9 cellular contexts compared by ENCODE assay signal in the genomic region with DNA sequence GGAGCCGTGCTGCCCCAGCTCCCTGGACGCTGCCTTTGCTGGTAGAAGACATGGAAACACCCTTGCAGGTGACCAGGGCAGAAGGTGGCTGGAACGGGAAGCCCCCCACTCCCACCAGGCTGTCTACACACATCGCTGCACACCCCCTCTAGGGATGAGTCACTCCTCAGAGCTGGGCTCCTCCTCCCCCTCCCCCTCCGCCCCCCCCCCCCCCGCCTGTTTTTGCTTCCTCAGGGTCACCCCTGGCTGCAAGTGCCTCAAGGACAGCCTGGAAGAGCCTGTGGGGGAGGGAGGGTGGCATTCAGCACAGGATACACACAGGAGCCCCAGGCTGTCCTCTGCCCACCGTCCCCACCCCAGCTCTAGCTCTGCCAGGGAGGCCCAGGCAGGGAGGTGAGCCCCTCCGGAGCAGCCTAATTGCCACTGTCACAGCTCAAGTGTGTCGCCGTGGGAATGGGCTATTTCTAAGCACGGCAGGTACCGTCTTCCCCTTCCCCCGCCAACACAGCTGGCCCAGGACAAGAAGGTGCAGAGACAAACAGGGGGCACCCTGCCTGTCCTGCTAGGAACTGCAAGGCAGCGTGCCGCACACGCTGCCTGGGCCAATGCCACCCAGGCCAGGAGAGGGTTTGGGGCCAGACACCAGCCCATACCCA. TPM values are rescaled to one million over a fixed set of nuclear protein-coding genes. Genes with fewer than 3 reads are reported as not detected.
DNase-seq lines count a peak whose midpoint lies in the region; ATAC-seq and TF ChIP-seq lines count a peak whose summit lies in the region.
"Had no signal": no experiment of that assay in that cellular context is flagged by ENCODE, and none has a peak within 500 bp of the region (broad histone marks: within the 10 kb centered on the region; RNA-seq: fewer than 3 reads in every experiment).

No MANE protein-coding gene starts in this region.

- H3K36me3 Mint-ChIP-seq in activated T-helper 2 cell treated with anti-CD3 and anti-CD28 coated beads, Interferon-gamma antibody, Interleukin-2, Interleukin-4, amounts not matched to agents 10 μg/mL and 5 μg/mL and 100 μg/mL, durations not matched to agents 14 hours and 24 hours and 36 hours (ENCODE audit: low read depth) = no peaks in the 10 kb centered on the region

- intact Hi-C loops in activated T-helper 2 cell treated with anti-CD3 and anti-CD28 coated beads, Interferon-gamma antibody, Interleukin-2, Interleukin-4, amounts not matched to agents 10 μg/mL and 5 μg/mL and 100 μg/mL, durations not matched to agents 14 hours and 24 hours and 36 hours (cut with micrococcal nuclease) = no loop called here
- intact Hi-C loops in left lung (cut with DNase I) = no loop called here

- H3K4me2 ChIP-seq in BLaER1 treated with 17β-estradiol and CSF1 and Interleukin-3, amounts not matched to agents 10 nM and 100 nM = peak overlapping the region; percentile 81 to 94 (median 90)

- H3K27ac ChIP-seq in BLaER1 treated with 17β-estradiol and CSF1 and Interleukin-3, amounts not matched to agents 10 nM and 100 nM = no peak overlapping the region
- no peak overlapping the region for H3K27ac ChIP-seq in left lung

- peaks cover 2% of the 10 kb centered on the region for H3K4me1 Mint-ChIP-seq in activated T-helper 2 cell treated with anti-CD3 and anti-CD28 coated beads, Interferon-gamma antibody, Interleukin-2, Interleukin-4, amounts not matched to agents 10 μg/mL and 5 μg/mL and 100 μg/mL, durations not matched to agents 14 hours and 24 hours and 36 hours (ENCODE audit: low read depth)

- H3K27me3 Mint-ChIP-seq in activated T-helper 2 cell treated with anti-CD3 and anti-CD28 coated beads, Interferon-gamma antibody, Interleukin-2, Interleukin-4, amounts not matched to agents 10 μg/mL and 5 μg/mL and 100 μg/mL, durations not matched to agents 14 hours and 24 hours and 36 hours (ENCODE audit: low read depth) = peaks cover 5% of the 10 kb centered on the region

- H3K4me3 ChIP-seq in BLaER1 treated with 17β-estradiol and CSF1 and Interleukin-3, amounts not matched to agents 10 nM and 100 nM = peak overlapping the region in 1 of 10 experiments; percentile 29; a peak in 1 of 20 replicates
- H3K4me3 ChIP-seq in H7 (ENCODE audit: insufficient read depth, low read depth, low read length) (0 out of 2 replicates have a peak overlapping the region, but pooled peaks have one; percentile 4), left lung (no peak overlapping the region)

- no peaks in the 10 kb centered on the region for H3K9me3 ChIP-seq in BLaER1 treated with 17β-estradiol and CSF1 and Interleukin-3, amounts not matched to agents 10 nM and 100 nM (replicated peaks in 1 of 11)
- H3K9me3 ChIP-seq in left lung = no peaks in the 10 kb centered on the region

- H3K4me3 Mint-ChIP-seq in activated T-helper 2 cell treated with anti-CD3 and anti-CD28 coated beads, Interferon-gamma antibody, Interleukin-2, Interleukin-4, amounts not matched to agents 10 μg/mL and 5 μg/mL and 100 μg/mL, durations not matched to agents 14 hours and 24 hours and 36 hours (ENCODE audit: low read depth) = peak overlapping the region; percentile 37

- H3K9ac ChIP-seq in BLaER1 treated with 17β-estradiol and CSF1 and Interleukin-3, amounts not matched to agents 10 nM and 100 nM = peak overlapping the region in 5 of 11 experiments; percentile 4 to 22 (median 16); a peak in 4 of 22 replicates

- H3K9me3 Mint-ChIP-seq in activated T-helper 2 cell treated with anti-CD3 and anti-CD28 coated beads, Interferon-gamma antibody, Interleukin-2, Interleukin-4, amounts not matched to agents 10 μg/mL and 5 μg/mL and 100 μg/mL, durations not matched to agents 14 hours and 24 hours and 36 hours = no peaks in the 10 kb centered on the region

- TF ChIP-seq CTCF in left lung (IDR thresholded peaks at IDR 0.05) = no peak

- H3K4me1 ChIP-seq in BLaER1 treated with 17β-estradiol and CSF1 and Interleukin-3, amounts not matched to agents 10 nM and 100 nM = peaks cover 27 to 53% (median 47%) of the 10 kb centered on the region in 10 experiments
- peaks cover 7 to 30% of the 10 kb centered on the region in 2 donors for H3K4me1 ChIP-seq in left lung

- peaks cover 39 to 64% (median 53%) of the 10 kb centered on the region in 11 experiments for H3K27me3 ChIP-seq in BLaER1 treated with 17β-estradiol and CSF1 and Interleukin-3, amounts not matched to agents 10 nM and 100 nM
- H3K27me3 ChIP-seq in H7 (ENCODE audit: control insufficient read depth, insufficient read depth, low read length) (peaks cover 29% of the 10 kb centered on the region), left lung (peaks cover 8 to 60% of the 10 kb centered on the region in 2 donors)

- H4K20me1 ChIP-seq in BLaER1 treated with 17β-estradiol and CSF1 and Interleukin-3, amounts not matched to agents 10 nM and 100 nM = peaks cover 0 to 30% (median 8%) of the 10 kb centered on the region in 11 experiments; a peak in 12 of 22 replicates

- no peak overlapping the region for H3K27ac Mint-ChIP-seq in activated T-helper 2 cell treated with anti-CD3 and anti-CD28 coated beads, Interferon-gamma antibody, Interleukin-2, Interleukin-4, amounts not matched to agents 10 μg/mL and 5 μg/mL and 100 μg/mL, durations not matched to agents 14 hours and 24 hours and 36 hours

- DNase-seq in H7 (peak; percentile 93), left lung (peak in 1 of 2 donors; percentile 37)
- no peak for DNase-seq in activated T-helper 2 cell treated with anti-CD3 and anti-CD28 coated beads, Interferon-gamma antibody, Interleukin-2, Interleukin-4, amounts not matched to agents 10 μg/mL and 5 μg/mL and 100 μg/mL, durations not matched to agents 14 hours and 24 hours and 36 hours (ENCODE audit: low spot score)
- no peak for DNase-seq in stimulated activated CD4-positive, alpha-beta T cell treated with anti-CD3 and anti-CD28 coated beads, Interleukin-4, amount 100 ng/mL, for 1 hour

- ATAC-seq in left lung (peak; percentile 11), HG03520 (IDR thresholded peaks at IDR 0.05; ENCODE audit: unreplicated experiment) (no peak), HG02763 (IDR thresholded peaks at IDR 0.05; ENCODE audit: unreplicated experiment) (no peak), GM18502 (IDR thresholded peaks at IDR 0.05; ENCODE audit: poor library complexity, unreplicated experiment) (no peak)

- H3K36me3 ChIP-seq in BLaER1 treated with 17β-estradiol and CSF1 and Interleukin-3, amounts not matched to agents 10 nM and 100 nM = no peaks in the 10 kb centered on the region
- H3K36me3 ChIP-seq in H7 (replicated peaks; ENCODE audit: control insufficient read depth, insufficient read depth, low read length) (no peaks in the 10 kb centered on the region), left lung (no peaks in the 10 kb centered on the region)

RNA-seq across cellular contexts. Expression of a gene that starts 2.5 kb away (rescaled TPM):
- total RNA-seq in H7 (2014; rRNA removed; shearing (Covaris generic)) = 25.6 and 32.7 TPM in 2 replicates
- total RNA-seq in activated T-helper 2 cell treated with anti-CD3 and anti-CD28 coated beads, Interferon-gamma antibody, Interleukin-2, Interleukin-4, amounts not matched to agents 10 μg/mL and 5 μg/mL and 100 μg/mL, durations not matched to agents 14 hours and 24 hours and 36 hours = 10.4 and 11.8 TPM in 2 replicates
- total RNA-seq in left lung = 10 to 100 TPM in 1 of 2 donors, 1 to 10 TPM in 1; 7.7 to 12.2 TPM

RNA-seq across cellular contexts. Expression of a gene that starts 17.9 kb away (rescaled TPM):
- 45.7 and 89.0 TPM in 2 replicates for total RNA-seq in H7 (2014; rRNA removed; shearing (Covaris generic))
- 30.2 and 32.7 TPM in 2 replicates for total RNA-seq in activated T-helper 2 cell treated with anti-CD3 and anti-CD28 coated beads, Interferon-gamma antibody, Interleukin-2, Interleukin-4, amounts not matched to agents 10 μg/mL and 5 μg/mL and 100 μg/mL, durations not matched to agents 14 hours and 24 hours and 36 hours
- total RNA-seq in left lung = 10 to 100 TPM; 55.3 to 73.5 TPM

RNA-seq across cellular contexts. Expression of a gene that starts 22.7 kb away (rescaled TPM):
- 80.7 and 94.3 TPM in 2 replicates for total RNA-seq in H7 (2014; rRNA removed; shearing (Covaris generic))
- total RNA-seq in activated T-helper 2 cell treated with anti-CD3 and anti-CD28 coated beads, Interferon-gamma antibody, Interleukin-2, Interleukin-4, amounts not matched to agents 10 μg/mL and 5 μg/mL and 100 μg/mL, durations not matched to agents 14 hours and 24 hours and 36 hours = 121 and 123 TPM in 2 replicates
- 100 to 1,000 TPM; 120 to 141 TPM for total RNA-seq in left lung

RNA-seq across cellular contexts. Expression of a gene that starts 34.6 kb away (rescaled TPM):
- 11.9 and 15.7 TPM in 2 replicates for total RNA-seq in H7 (2014; rRNA removed; shearing (Covaris generic))
- total RNA-seq in activated T-helper 2 cell treated with anti-CD3 and anti-CD28 coated beads, Interferon-gamma antibody, Interleukin-2, Interleukin-4, amounts not matched to agents 10 μg/mL and 5 μg/mL and 100 μg/mL, durations not matched to agents 14 hours and 24 hours and 36 hours = 0.94 and 1.4 TPM in 2 replicates
- total RNA-seq in left lung = 10 to 100 TPM; 43.5 to 56.7 TPM
- total RNA-seq: dermis microvascular lymphatic vessel endothelial cell had no signal

RNA-seq across cellular contexts. Expression of a gene that starts 57.0 kb away (rescaled TPM):
- total RNA-seq in H7 (2014; rRNA removed; shearing (Covaris generic)) = 13.6 and 14.3 TPM in 2 replicates
- total RNA-seq in activated T-helper 2 cell treated with anti-CD3 and anti-CD28 coated beads, Interferon-gamma antibody, Interleukin-2, Interleukin-4, amounts not matched to agents 10 μg/mL and 5 μg/mL and 100 μg/mL, durations not matched to agents 14 hours and 24 hours and 36 hours = 0.25 and 0.48 TPM in 2 replicates
- total RNA-seq in left lung = 1 to 10 TPM; 2.6 to 3.5 TPM
